8 cellular contexts compared by ENCODE assay signal in genomic region chrX:74923942-74924448, GRCh38. TPM values are rescaled to one million over a fixed set of nuclear protein-coding genes. Genes with fewer than 3 reads are reported as not detected.
A peak's percentile ranks its signal among the peaks of the same experiment; 100 is the strongest.
DNase-seq lines count a peak whose midpoint lies in the region; ATAC-seq lines count a peak whose summit lies in the region.

No MANE protein-coding gene starts in this region.

- intact Hi-C loops in posterior vena cava (cut with DNase I): no loop called here

- H3K27me3 ChIP-seq in iPS-18a (ENCODE audit: control insufficient read depth, insufficient read depth, low read length): peaks cover 30% of the 10 kb centered on the region

- no peak overlapping the region for H3K9ac ChIP-seq in iPS-18a (ENCODE audit: low read length)

- no peak overlapping the region for H3K27ac ChIP-seq in iPS-18a (ENCODE audit: low read length)

- no peaks in the 10 kb centered on the region for H3K4me1 ChIP-seq in iPS-18a (ENCODE audit: control insufficient read depth, low read depth, low read length)

- peaks cover 16% of the 10 kb centered on the region for H3K27me3 Mint-ChIP-seq in activated T-cell treated with anti-CD3 and anti-CD28 coated beads, Interleukin-2, amount 50 U/mL, for 4 hours (ENCODE audit: low read depth)

- H3K9me3 ChIP-seq in iPS-18a (ENCODE audit: control insufficient read depth, low read depth, low read length): peaks cover 28% of the 10 kb centered on the region

- H3K9me3 Mint-ChIP-seq in activated T-cell treated with anti-CD3 and anti-CD28 coated beads, Interleukin-2, amount 50 U/mL, for 4 hours: no peaks in the 10 kb centered on the region

- H3K36me3 Mint-ChIP-seq in activated T-cell treated with anti-CD3 and anti-CD28 coated beads, Interleukin-2, amount 50 U/mL, for 4 hours (ENCODE audit: insufficient read depth): no peaks in the 10 kb centered on the region

- H3K4me1 Mint-ChIP-seq in activated T-cell treated with anti-CD3 and anti-CD28 coated beads, Interleukin-2, amount 50 U/mL, for 4 hours (ENCODE audit: low read depth): peaks cover 10% of the 10 kb centered on the region

- DNase-seq in NCI-H1105 treated with DMSO at 0.1 percent for 48 hours (lab: John Stamatoyannopoulos, UW): peak; percentile 32
- no peak for DNase-seq in NCI-H1105 (lab: John Stamatoyannopoulos, UW)
- no peak for DNase-seq in activated T-cell treated with anti-CD3 and anti-CD28 coated beads, Interleukin-2, amount 50 U/mL, for 4 hours
- peak; percentile 1 to 4 for DNase-seq in stimulated activated CD4-positive, alpha-beta T cell treated with anti-CD3 and anti-CD28 coated beads, Interleukin-4, amount 100 ng/mL, for 4 hours
- no peak for DNase-seq in OCI-M2 (lab: John Stamatoyannopoulos, UW; ENCODE audit: unreplicated experiment)
- DNase-seq in posterior vena cava (ENCODE audit: low spot score): no peak

- H3K4me3 Mint-ChIP-seq in activated T-cell treated with anti-CD3 and anti-CD28 coated beads, Interleukin-2, amount 50 U/mL, for 4 hours: peak overlapping the region; percentile 82

- no peaks in the 10 kb centered on the region for H3K36me3 ChIP-seq in iPS-18a (ENCODE audit: control insufficient read depth, low read depth, low read length)

- peak; percentile 15 for ATAC-seq in HG03103 (IDR thresholded peaks at IDR 0.05; ENCODE audit: low read depth, unreplicated experiment)
- ATAC-seq in activated T-cell treated with anti-CD3 and anti-CD28 coated beads, Interleukin-2, amount 50 U/mL, for 4 hours: peak; percentile 12 to 20

- peak overlapping the region; percentile 50 for H3K4me3 ChIP-seq in iPS-18a (ENCODE audit: low read length)

RNA-seq across cellular contexts. Expression of gene NEXMIF, which starts 1.3 kb away (rescaled TPM):
- total RNA-seq in activated T-cell treated with anti-CD3 and anti-CD28 coated beads, Interleukin-2, amount 50 U/mL, for 4 hours: under 1 TPM; 0.21 to 0.54 (median 0.51) TPM
- 1 to 10 TPM; 1.7 to 1.8 TPM for total RNA-seq in posterior vena cava

Comparison
In these comparisons a context has a peak if more than half of its experiments do, and no peak if none do; other contexts are left out.
1. DNase-seq: peak in NCI-H1105 treated with DMSO at 0.1 percent for 48 hours (single experiment) and stimulated activated CD4-positive, alpha-beta T cell treated with anti-CD3 and anti-CD28 coated beads, Interleukin-4, amount 100 ng/mL, for 4 hours (2 of 2); none in NCI-H1105 (single experiment), activated T-cell treated with anti-CD3 and anti-CD28 coated beads, Interleukin-2, amount 50 U/mL, for 4 hours (single experiment), OCI-M2 (single experiment) and posterior vena cava (single experiment).